In the genomic region with DNA sequence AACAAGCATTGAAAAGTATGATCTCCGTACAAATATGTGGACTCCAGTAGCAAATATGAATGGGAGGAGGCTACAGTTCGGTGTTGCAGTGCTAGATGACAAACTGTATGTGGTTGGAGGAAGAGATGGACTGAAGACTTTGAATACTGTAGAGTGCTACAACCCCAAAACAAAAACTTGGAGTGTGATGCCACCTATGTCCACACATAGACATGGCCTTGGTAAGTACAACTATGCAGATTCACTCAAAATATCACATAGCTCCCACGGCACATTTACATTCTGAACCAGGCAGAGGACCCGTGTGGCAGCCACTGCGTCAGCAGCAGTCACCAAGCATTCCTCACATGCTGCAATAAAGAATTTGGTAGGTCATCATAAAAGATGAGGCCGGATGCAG, we compare ENCODE assay signal across 2 cellular contexts.
TF ChIP-seq lines count a peak whose summit lies in the region.

No MANE protein-coding gene starts in this region.

TF ChIP-seq in HCT116, 20 proteins besides CTCF, POLR2A, EP300 and RAD21:
- TF ChIP-seq JUND (IDR thresholded peaks at IDR 0.05) (no peak), CEBPB (IDR thresholded peaks at IDR 0.05; ENCODE audit: low read depth) (no peak), SIN3A (IDR thresholded peaks at IDR 0.05; ENCODE audit: low read depth) (no peak), FOSL1 (IDR thresholded peaks at IDR 0.05; ENCODE audit: low read depth) (no peak), REST (IDR thresholded peaks at IDR 0.05; ENCODE audit: low read depth) (no peak)
- TF ChIP-seq, protein P1, sequence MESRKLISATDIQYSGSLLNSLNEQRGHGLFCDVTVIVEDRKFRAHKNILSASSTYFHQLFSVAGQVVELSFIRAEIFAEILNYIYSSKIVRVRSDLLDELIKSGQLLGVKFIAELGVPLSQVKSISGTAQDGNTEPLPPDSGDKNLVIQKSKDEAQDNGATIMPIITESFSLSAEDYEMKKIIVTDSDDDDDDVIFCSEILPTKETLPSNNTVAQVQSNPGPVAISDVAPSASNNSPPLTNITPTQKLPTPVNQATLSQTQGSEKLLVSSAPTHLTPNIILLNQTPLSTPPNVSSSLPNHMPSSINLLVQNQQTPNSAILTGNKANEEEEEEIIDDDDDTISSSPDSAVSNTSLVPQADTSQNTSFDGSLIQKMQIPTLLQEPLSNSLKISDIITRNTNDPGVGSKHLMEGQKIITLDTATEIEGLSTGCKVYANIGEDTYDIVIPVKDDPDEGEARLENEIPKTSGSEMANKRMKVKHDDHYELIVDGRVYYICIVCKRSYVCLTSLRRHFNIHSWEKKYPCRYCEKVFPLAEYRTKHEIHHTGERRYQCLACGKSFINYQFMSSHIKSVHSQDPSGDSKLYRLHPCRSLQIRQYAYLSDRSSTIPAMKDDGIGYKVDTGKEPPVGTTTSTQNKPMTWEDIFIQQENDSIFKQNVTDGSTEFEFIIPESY (IDR thresholded peaks at IDR 0.05; ENCODE audit: extremely low read depth, insufficient replicate concordance, low read length), result no peak
TF ChIP-seq in HCT116: peak in this region for 0.

TF ChIP-seq in K562, 482 proteins besides CTCF, POLR2A, EP300 and RAD21:
- TF ChIP-seq RUNX1 (IDR thresholded peaks at IDR 0.05; ENCODE audit: low read depth), result no peak
- TF ChIP-seq BRD4 (IDR thresholded peaks at IDR 0.05), result no peak
- no peak for TF ChIP-seq ZNF23 (CRISPR knock-in tag; IDR thresholded peaks at IDR 0.05)
- TF ChIP-seq MEF2A (IDR thresholded peaks at IDR 0.05; ENCODE audit: control insufficient read depth, low read depth, low read length), result no peak
TF ChIP-seq in K562: peak in this region for 0.
